10 cellular contexts compared by ENCODE assay signal in genomic region chr2:162063899-162064298, GRCh38. TPM values are rescaled to one million over a fixed set of nuclear protein-coding genes. Genes with fewer than 3 reads are reported as not detected.
DNase-seq lines count a peak whose midpoint lies in the region; ATAC-seq, FAIRE-seq and TF ChIP-seq lines count a peak whose summit lies in the region.
"Had no signal": no experiment of that assay in that cellular context is flagged by ENCODE, and none has a peak within 500 bp of the region (broad histone marks: within the 10 kb centered on the region; RNA-seq: fewer than 3 reads in every experiment).

No MANE protein-coding gene starts in this region.

- no peak for TF ChIP-seq CTCF in nephron progenitor cell (IDR thresholded peaks at IDR 0.05)

- peaks cover 1% of the 10 kb centered on the region for H3K36me3 Mint-ChIP-seq in activated naive CD8-positive, alpha-beta T cell treated with anti-CD3 and anti-CD28 coated beads, Interleukin-2, amount 50 U/mL, for 24 hours (ENCODE audit: low read depth)
- no peaks in the 10 kb centered on the region for H3K36me3 Mint-ChIP-seq in nephron progenitor cell (ENCODE audit: low read depth)

- peak; percentile 33 for ATAC-seq in GM19372 (IDR thresholded peaks at IDR 0.05; ENCODE audit: low read depth, unreplicated experiment)
- peak; percentile 38 for ATAC-seq in HG03095 (IDR thresholded peaks at IDR 0.05; ENCODE audit: unreplicated experiment)
- ATAC-seq in activated naive CD8-positive, alpha-beta T cell treated with anti-CD3 and anti-CD28 coated beads, Interleukin-2, amount 50 U/mL, for 24 hours = no peak

- DNase-seq in GM12891 (ENCODE audit: insufficient read length, low spot score) (no peak), glomerular visceral epithelial cell (ENCODE audit: extremely low spot score) (no peak), C1 segment of cervical spinal cord (lab: John Stamatoyannopoulos, UW) (no peak), nephron progenitor cell (no peak)
- no peak for DNase-seq in activated naive CD8-positive, alpha-beta T cell treated with anti-CD3 and anti-CD28 coated beads, Interleukin-2, amount 50 U/mL, for 24 hours
- no peak for DNase-seq in stimulated activated CD4-positive, alpha-beta T cell treated with anti-CD3 and anti-CD28 coated beads, Interleukin-1b, Interleukin-23, amount 100 ng/mL, for 48 hours
- DNase-seq: DMS153, NCI-H1694 treated with DMSO at 0.1 percent for 48 hours had no signal

- H3K4me3 Mint-ChIP-seq in activated naive CD8-positive, alpha-beta T cell treated with anti-CD3 and anti-CD28 coated beads, Interleukin-2, amount 50 U/mL, for 24 hours = peak overlapping the region; percentile 44
- H3K4me3 Mint-ChIP-seq in nephron progenitor cell = no peak overlapping the region

- no peak for TF ChIP-seq POLR2A in GM12891 (IDR thresholded peaks at IDR 0.05; ENCODE audit: low read depth, low read length)

- no peaks in the 10 kb centered on the region for H3K27me3 Mint-ChIP-seq in activated naive CD8-positive, alpha-beta T cell treated with anti-CD3 and anti-CD28 coated beads, Interleukin-2, amount 50 U/mL, for 24 hours
- no peaks in the 10 kb centered on the region for H3K27me3 Mint-ChIP-seq in nephron progenitor cell (ENCODE audit: low read depth, poor library complexity)

- H3K4me1 Mint-ChIP-seq in activated naive CD8-positive, alpha-beta T cell treated with anti-CD3 and anti-CD28 coated beads, Interleukin-2, amount 50 U/mL, for 24 hours = peaks cover 51% of the 10 kb centered on the region
- peaks cover 18% of the 10 kb centered on the region for H3K4me1 Mint-ChIP-seq in nephron progenitor cell

- peak overlapping the region; percentile 89 for H3K27ac Mint-ChIP-seq in activated naive CD8-positive, alpha-beta T cell treated with anti-CD3 and anti-CD28 coated beads, Interleukin-2, amount 50 U/mL, for 24 hours
- no peak overlapping the region for H3K27ac Mint-ChIP-seq in nephron progenitor cell

- no peak for FAIRE-seq in GM12891 (lab: Jason Lieb, UNC)

- no peaks in the 10 kb centered on the region for H3K9me3 Mint-ChIP-seq in activated naive CD8-positive, alpha-beta T cell treated with anti-CD3 and anti-CD28 coated beads, Interleukin-2, amount 50 U/mL, for 24 hours
- H3K9me3 Mint-ChIP-seq in nephron progenitor cell = no peaks in the 10 kb centered on the region

TF ChIP-seq in GM12891, 5 proteins besides CTCF, POLR2A, EP300 and RAD21:
- TF ChIP-seq POLR2AphosphoS5 (IDR thresholded peaks at IDR 0.05; ENCODE audit: low read depth, low read length) = no peak
- TF ChIP-seq POU2F2 (IDR thresholded peaks at IDR 0.05; ENCODE audit: low read depth, low read length) = no peak
- no peak for TF ChIP-seq PAX5 (IDR thresholded peaks at IDR 0.05; ENCODE audit: insufficient read depth, low read length, severe bottlenecking)
- TF ChIP-seq SPI1 (IDR thresholded peaks at IDR 0.05; ENCODE audit: low read depth, low read length) = peak; percentile 71
- no peak for TF ChIP-seq TAF1 (IDR thresholded peaks at IDR 0.05; ENCODE audit: low read depth, low read length)

RNA-seq across cellular contexts. Expression of gene DPP4, which starts 10.1 kb away (rescaled TPM):
- 0.19 TPM for polyA plus RNA-seq in GM12891 (2012; ENCODE audit: low read depth, missing spikeins)
